Comparison of ENCODE assay signal across 18 cellular contexts in the genomic region with DNA sequence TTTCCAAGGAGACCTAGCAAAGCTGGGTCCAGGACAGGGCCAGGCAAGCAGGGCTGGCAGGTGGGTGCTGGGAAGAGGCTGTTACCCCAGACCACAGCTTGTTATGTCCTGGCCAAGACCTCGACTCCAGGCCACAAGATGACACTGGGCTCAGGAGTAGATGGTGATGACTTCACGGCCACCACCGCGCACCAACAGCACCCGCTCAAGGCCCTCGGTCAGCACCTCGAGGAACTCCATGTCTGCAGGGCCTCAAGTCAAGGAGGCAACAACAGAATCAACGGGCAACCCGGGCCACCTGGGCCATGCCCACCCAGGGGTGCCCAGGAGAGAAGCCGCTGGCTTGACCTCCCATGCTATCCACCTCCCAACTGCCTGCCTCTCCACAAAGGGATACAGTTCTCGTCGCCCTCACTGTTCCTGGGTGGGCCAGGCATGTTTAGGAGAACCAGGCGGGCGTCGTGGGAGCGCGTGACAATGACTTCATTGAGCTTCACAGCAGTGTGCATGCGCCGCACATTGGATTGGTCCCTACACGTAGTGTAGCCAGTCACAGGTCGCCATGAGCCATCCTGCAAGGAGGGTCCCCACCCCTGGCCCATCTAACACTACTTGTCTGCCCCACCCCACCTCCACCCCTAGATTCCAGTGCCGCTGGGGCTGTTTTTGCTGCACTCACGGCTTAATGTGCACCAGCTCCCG. TPM values are rescaled to one million over a fixed set of nuclear protein-coding genes. Genes with fewer than 3 reads are reported as not detected.
DNase-seq lines count a peak whose midpoint lies in the region; ATAC-seq, FAIRE-seq and TF ChIP-seq lines count a peak whose summit lies in the region.
"Had no signal": no experiment of that assay in that cellular context is flagged by ENCODE, and none has a peak within 500 bp of the region (broad histone marks: within the 10 kb centered on the region; RNA-seq: fewer than 3 reads in every experiment).

No MANE protein-coding gene starts in this region.

- no peak overlapping the region for H3K4me2 ChIP-seq in fibroblast of lung (ENCODE audit: extremely low read depth, insufficient read depth, low read length)
- H3K4me2 ChIP-seq: smooth muscle cell had no signal

- H3K4me3 Mint-ChIP-seq in stimulated activated naive B cell treated with anti-CD40 and anti-IgM and Interleukin-4, amounts not matched to agents 10 μg/mL and 1 μg/mL and 100 μg/mL, for 72 hours, result no peak overlapping the region
- H3K4me3 Mint-ChIP-seq: activated CD4-positive, alpha-beta memory T cell treated with anti-CD3 and anti-CD28 coated beads, Interleukin-2, amount 10 ng/mL, durations not matched to agents 7 days and 5 days had no signal

- H3K27ac Mint-ChIP-seq in stimulated activated naive B cell treated with anti-CD40 and anti-IgM and Interleukin-4, amounts not matched to agents 10 μg/mL and 1 μg/mL and 100 μg/mL, for 72 hours, result peak overlapping the region; percentile 75
- H3K27ac Mint-ChIP-seq: activated CD4-positive, alpha-beta memory T cell treated with anti-CD3 and anti-CD28 coated beads, Interleukin-2, amount 10 ng/mL, durations not matched to agents 7 days and 5 days had no signal

- H3K9ac ChIP-seq in fibroblast of lung (ENCODE audit: insufficient read depth, low read length), result no peak overlapping the region

- H3K9me3 Mint-ChIP-seq in stimulated activated naive B cell treated with anti-CD40 and anti-IgM and Interleukin-4, amounts not matched to agents 10 μg/mL and 1 μg/mL and 100 μg/mL, for 72 hours, result no peaks in the 10 kb centered on the region
- H3K9me3 Mint-ChIP-seq: activated CD4-positive, alpha-beta memory T cell treated with anti-CD3 and anti-CD28 coated beads, Interleukin-2, amount 10 ng/mL, durations not matched to agents 7 days and 5 days had no signal

- H3K36me3 ChIP-seq in Peyer's patch, result peaks cover 0 to 48% (median 0%) of the 10 kb centered on the region in 3 donors
- H3K36me3 ChIP-seq in fibroblast of lung (ENCODE audit: control insufficient read depth, insufficient read depth, low read length), result peaks cover 74% of the 10 kb centered on the region

- FAIRE-seq in urothelium cell line (lab: Jason Lieb, UNC), result no peak

- H3K27ac ChIP-seq in Peyer's patch (peak overlapping the region; percentile 10 to 72 (median 43)), fibroblast of lung (ENCODE audit: insufficient read depth, low read length) (peak overlapping the region; percentile 63)

- H3K4me3 ChIP-seq in Peyer's patch, result no peak overlapping the region
- H3K4me3 ChIP-seq in fibroblast of lung (replicated peaks in 1 of 4; ENCODE audit: control extremely low read depth in 1 of 4, insufficient read depth in 1 of 4, low read depth in 3 of 4, low read length in 4 of 4), result no peak overlapping the region
- H3K4me3 ChIP-seq: smooth muscle cell had no signal

- H3K9me3 ChIP-seq in Peyer's patch (no peaks in the 10 kb centered on the region), fibroblast of lung (ENCODE audit: control insufficient read depth, insufficient read depth, low read depth, low read length) (no peaks in the 10 kb centered on the region)

- TF ChIP-seq POLR2A in Peyer's patch (IDR thresholded peaks at IDR 0.05), result no peak

- peaks cover 14 to 34% of the 10 kb centered on the region in 2 donors for H3K4me1 Mint-ChIP-seq in stimulated activated naive B cell treated with anti-CD40 and anti-IgM and Interleukin-4, amounts not matched to agents 10 μg/mL and 1 μg/mL and 100 μg/mL, for 72 hours

- H3K36me3 Mint-ChIP-seq in stimulated activated naive B cell treated with anti-CD40 and anti-IgM and Interleukin-4, amounts not matched to agents 10 μg/mL and 1 μg/mL and 100 μg/mL, for 72 hours, result peaks cover 40 to 42% of the 10 kb centered on the region in 2 donors

- H3K27me3 Mint-ChIP-seq in stimulated activated naive B cell treated with anti-CD40 and anti-IgM and Interleukin-4, amounts not matched to agents 10 μg/mL and 1 μg/mL and 100 μg/mL, for 72 hours, result no peaks in the 10 kb centered on the region
- H3K27me3 Mint-ChIP-seq: activated CD4-positive, alpha-beta memory T cell treated with anti-CD3 and anti-CD28 coated beads, Interleukin-2, amount 10 ng/mL, durations not matched to agents 7 days and 5 days had no signal

- no peaks in the 10 kb centered on the region for H3K27me3 ChIP-seq in Peyer's patch
- no peaks in the 10 kb centered on the region for H3K27me3 ChIP-seq in fibroblast of lung (ENCODE audit: control insufficient read depth, insufficient read depth, low read length)

- no peak for ATAC-seq in stimulated activated naive B cell treated with anti-CD40 and anti-IgM and Interleukin-4, amounts not matched to agents 10 μg/mL and 1 μg/mL and 100 μg/mL, for 72 hours (replicated peaks)
- ATAC-seq: esophagus mucosa had no signal

- H2AFZ ChIP-seq in fibroblast of lung (ENCODE audit: low read length), result no peak overlapping the region

- peaks cover 2% of the 10 kb centered on the region for H3K79me2 ChIP-seq in fibroblast of lung (ENCODE audit: control insufficient read depth, insufficient read depth, low read length)

- DNase-seq in Peyer's patch (no peak), fibroblast of lung (ENCODE audit: low read depth in 2 of 2) (no peak), urothelium cell line (ENCODE audit: low spot score) (no peak), NCI-H524 treated with DMSO at 0.1 percent for 48 hours (lab: John Stamatoyannopoulos, UW) (no peak), NCI-H774 (lab: John Stamatoyannopoulos, UW) (no peak)
- no peak for DNase-seq in stimulated activated naive B cell treated with anti-CD40 and anti-IgM and Interleukin-4, amounts not matched to agents 10 μg/mL and 1 μg/mL and 100 μg/mL, for 72 hours
- DNase-seq: activated CD4-positive, alpha-beta memory T cell treated with anti-CD3 and anti-CD28 coated beads, Interleukin-2, amount 10 ng/mL, durations not matched to agents 7 days and 5 days; activated effector memory CD4-positive, alpha-beta T cell treated with anti-CD3 and anti-CD28 coated beads, Interleukin-2, amount 50 U/mL, for 16 hours; AML-193; DND-41; NCI-H1048; RPMI8226; T1000 had no signal

- no peaks in the 10 kb centered on the region for H4K20me1 ChIP-seq in fibroblast of lung (ENCODE audit: control insufficient read depth, extremely low read depth, insufficient read depth, low read length)

- TF ChIP-seq CTCF in Peyer's patch (IDR thresholded peaks at IDR 0.05) (no peak), fibroblast of lung (conservative IDR thresholded peaks at IDR 0.05 in 1 of 2, IDR thresholded peaks at IDR 0.05 in 1 of 2; ENCODE audit: low read depth in 1 of 2, low read length in 2 of 2) (no peak)

- H3K4me1 ChIP-seq in Peyer's patch (peaks cover 0 to 30% (median 3%) of the 10 kb centered on the region in 4 donors), fibroblast of lung (ENCODE audit: control insufficient read depth, extremely low read depth, insufficient read depth, low read length) (peaks cover 9% of the 10 kb centered on the region)

RNA-seq across cellular contexts. Expression of a gene that starts 0.9 kb away (rescaled TPM):
- total RNA-seq in Peyer's patch (10 to 100 TPM in 1 of 4 donors, 1 to 10 TPM in 3; 3.6 to 19.0 (median 4.6) TPM), fibroblast of lung (3.3 and 6.4 TPM in 2 replicates)
- 4.5 and 5.8 TPM in 2 replicates for polyA plus RNA-seq in fibroblast of lung
- polyA plus RNA-seq in fibroblast of lung (2012), result 11.6 and 12.1 TPM in 2 replicates
- polyA minus RNA-seq in fibroblast of lung (ENCODE audit: low replicate concordance), result 6.0 and 26.2 TPM in 2 replicates

RNA-seq across cellular contexts. Expression of a gene that starts 8.2 kb away (rescaled TPM):
- total RNA-seq in Peyer's patch (100 to 1,000 TPM in 1 of 4 donors, 10 to 100 TPM in 3; 62.0 to 106 (median 79.9) TPM), fibroblast of lung (53.2 and 66.9 TPM in 2 replicates)
- polyA plus RNA-seq in fibroblast of lung, result 18.1 and 21.7 TPM in 2 replicates
- 75.0 and 77.6 TPM in 2 replicates for polyA plus RNA-seq in fibroblast of lung (2012)
- 20.7 and 24.4 TPM in 2 replicates for polyA minus RNA-seq in fibroblast of lung (ENCODE audit: low replicate concordance)

RNA-seq across cellular contexts. Expression of a gene that starts 13.2 kb away (rescaled TPM):
- total RNA-seq in Peyer's patch (1 to 10 TPM; 2.4 to 5.3 (median 3.8) TPM), fibroblast of lung (0.26 and 0.33 TPM in 2 replicates)
- 0.14 and 0.53 TPM in 2 replicates for polyA plus RNA-seq in fibroblast of lung
- 0.24 and 0.41 TPM in 2 replicates for polyA plus RNA-seq in fibroblast of lung (2012)
- 15.6 TPM in 1 of 2 replicates, not detected in the other for polyA minus RNA-seq in fibroblast of lung (ENCODE audit: low replicate concordance)

RNA-seq across cellular contexts. Expression of a gene that starts 23.6 kb away (rescaled TPM):
- total RNA-seq in Peyer's patch, result 10 to 100 TPM; 10.7 to 83.3 (median 33.6) TPM
- 60.4 and 120 TPM in 2 replicates for total RNA-seq in fibroblast of lung
- 41.4 and 42.2 TPM in 2 replicates for polyA plus RNA-seq in fibroblast of lung
- 55.1 and 59.5 TPM in 2 replicates for polyA plus RNA-seq in fibroblast of lung (2012)
- 321 and 416 TPM in 2 replicates for polyA minus RNA-seq in fibroblast of lung (ENCODE audit: low replicate concordance)

RNA-seq across cellular contexts. Expression of a gene that starts 35.5 kb away (rescaled TPM):
- not detected for total RNA-seq in Peyer's patch
- total RNA-seq in fibroblast of lung, result not detected in 2 replicates
- polyA plus RNA-seq in fibroblast of lung, result not detected in 2 replicates
- not detected in 2 replicates for polyA plus RNA-seq in fibroblast of lung (2012)
- not detected in 2 replicates for polyA minus RNA-seq in fibroblast of lung (ENCODE audit: low replicate concordance)
- total RNA-seq: H4, HT-29, NCI-H460, smooth muscle cell had no signal
- polyA plus RNA-seq: smooth muscle cell had no signal
